In genomic region chr9:76553680-76554079, GRCh38 we compare ENCODE assay signal across 16 cellular contexts.
DNase-seq lines count a peak whose midpoint lies in the region; ATAC-seq and TF ChIP-seq lines count a peak whose summit lies in the region.
"Had no signal": no experiment of that assay in that cellular context is flagged by ENCODE, and none has a peak within 500 bp of the region (broad histone marks: within the 10 kb centered on the region; RNA-seq: fewer than 3 reads in every experiment).

No MANE protein-coding gene starts in this region.

- peaks cover 12% of the 10 kb centered on the region for H3K4me1 Mint-ChIP-seq in activated CD8-positive, alpha-beta T cell treated with anti-CD3 and anti-CD28 coated beads, Interleukin-2, amount 10 ng/mL, durations not matched to agents 7 days and 5 days (ENCODE audit: low read depth)
- no peaks in the 10 kb centered on the region for H3K4me1 Mint-ChIP-seq in activated CD8-positive, alpha-beta T cell treated with anti-CD3 and anti-CD28 coated beads for 36 hours (ENCODE audit: low read depth)
- peaks cover 50% of the 10 kb centered on the region for H3K4me1 Mint-ChIP-seq in CD14-positive monocyte

- H3K27me3 ChIP-seq in HUES48 (ENCODE audit: control insufficient read depth, insufficient read depth, low read length) = no peaks in the 10 kb centered on the region
- H3K27me3 ChIP-seq in osteoblast (ENCODE audit: insufficient read depth, low read length) = no peaks in the 10 kb centered on the region

- H3K27ac Mint-ChIP-seq in activated CD8-positive, alpha-beta T cell treated with anti-CD3 and anti-CD28 coated beads, Interleukin-2, amount 10 ng/mL, durations not matched to agents 7 days and 5 days = no peak overlapping the region
- H3K27ac Mint-ChIP-seq in activated CD8-positive, alpha-beta T cell treated with anti-CD3 and anti-CD28 coated beads for 36 hours = no peak overlapping the region
- H3K27ac Mint-ChIP-seq in CD14-positive monocyte = peak overlapping the region in 5 of 7 donors; percentile 25 to 69 (median 47)
- H3K27ac Mint-ChIP-seq: HFFc6 had no signal

- peak overlapping the region; percentile 13 for H3K27ac ChIP-seq in HUES48 (ENCODE audit: low read depth, low read length)
- H3K27ac ChIP-seq in osteoblast (ENCODE audit: low read depth, low read length) = no peak overlapping the region
- H3K27ac ChIP-seq: 22Rv1, GM23248, HL-60 had no signal

- H3K4me1 ChIP-seq in HUES48 (ENCODE audit: control insufficient read depth, insufficient read depth, low read length) = peaks cover 20% of the 10 kb centered on the region
- H3K4me1 ChIP-seq in osteoblast (ENCODE audit: insufficient read depth, low read length) = peaks cover 18% of the 10 kb centered on the region

- intact Hi-C loops in activated CD8-positive, alpha-beta T cell treated with anti-CD3 and anti-CD28 coated beads for 36 hours (cut with micrococcal nuclease) = no loop called here
- intact Hi-C loops in CD14-positive monocyte (cut with micrococcal nuclease) = no loop called here

- no peak overlapping the region for H3K4me3 Mint-ChIP-seq in activated CD8-positive, alpha-beta T cell treated with anti-CD3 and anti-CD28 coated beads, Interleukin-2, amount 10 ng/mL, durations not matched to agents 7 days and 5 days
- no peak overlapping the region for H3K4me3 Mint-ChIP-seq in activated CD8-positive, alpha-beta T cell treated with anti-CD3 and anti-CD28 coated beads for 36 hours
- H3K4me3 Mint-ChIP-seq in CD14-positive monocyte = no peak overlapping the region
- H3K4me3 Mint-ChIP-seq: HFFc6 had no signal

- H3K27me3 Mint-ChIP-seq in activated CD8-positive, alpha-beta T cell treated with anti-CD3 and anti-CD28 coated beads, Interleukin-2, amount 10 ng/mL, durations not matched to agents 7 days and 5 days (ENCODE audit: low read depth) = peaks cover 27% of the 10 kb centered on the region
- peaks cover 5% of the 10 kb centered on the region for H3K27me3 Mint-ChIP-seq in activated CD8-positive, alpha-beta T cell treated with anti-CD3 and anti-CD28 coated beads for 36 hours
- peaks cover 0 to 1% (median 0%) of the 10 kb centered on the region in 3 donors for H3K27me3 Mint-ChIP-seq in CD14-positive monocyte (ENCODE audit: low read depth in 3 of 3)

- H3K4me2 ChIP-seq in osteoblast (ENCODE audit: insufficient read depth, low read length) = no peak overlapping the region

- DNase-seq in activated CD8-positive, alpha-beta T cell treated with anti-CD3 and anti-CD28 coated beads, Interleukin-2, amount 10 ng/mL, durations not matched to agents 7 days and 5 days = no peak
- DNase-seq in activated CD8-positive, alpha-beta T cell treated with anti-CD3 and anti-CD28 coated beads for 36 hours = no peak
- no peak for DNase-seq in CD14-positive monocyte (ENCODE audit: low spot score)
- no peak for DNase-seq in osteoblast (ENCODE audit: insufficient read length, low spot score, missing footprints)
- DNase-seq in NCI-H446 treated with DMSO at 0.1 percent for 48 hours (lab: John Stamatoyannopoulos, UW) = no peak
- DNase-seq in stimulated activated CD4-positive, alpha-beta T cell treated with anti-CD3 and anti-CD28 coated beads, Interleukin-4, amount 100 ng/mL, for 4 hours = no peak
- DNase-seq: DMS53, GF-D8, GM23248, HCEC 1CT, HFFc6 had no signal

- no peaks in the 10 kb centered on the region for H4K20me1 ChIP-seq in osteoblast (ENCODE audit: insufficient read depth, low read length)

- no peaks in the 10 kb centered on the region for H3K9me3 Mint-ChIP-seq in activated CD8-positive, alpha-beta T cell treated with anti-CD3 and anti-CD28 coated beads, Interleukin-2, amount 10 ng/mL, durations not matched to agents 7 days and 5 days (ENCODE audit: insufficient read depth)
- H3K9me3 Mint-ChIP-seq in activated CD8-positive, alpha-beta T cell treated with anti-CD3 and anti-CD28 coated beads for 36 hours = no peaks in the 10 kb centered on the region
- H3K9me3 Mint-ChIP-seq in CD14-positive monocyte = peaks cover 0 to 6% (median 3%) of the 10 kb centered on the region in 7 donors
- H3K9me3 Mint-ChIP-seq: HFFc6 had no signal

- H3K36me3 ChIP-seq in HUES48 (ENCODE audit: control insufficient read depth, insufficient read depth, low read length) (no peaks in the 10 kb centered on the region), osteoblast (ENCODE audit: insufficient read depth, low read length) (no peaks in the 10 kb centered on the region)

- H3K79me2 ChIP-seq in osteoblast (ENCODE audit: insufficient read depth, low read length) = no peaks in the 10 kb centered on the region

- H3K9ac ChIP-seq in HUES48 (ENCODE audit: low read depth, low read length) = no peak overlapping the region
- H3K9ac ChIP-seq: GM23248 had no signal

- H2AFZ ChIP-seq in osteoblast (ENCODE audit: low read length) = peak overlapping the region; percentile 37
- H2AFZ ChIP-seq: GM23248 had no signal

- CTCF ChIA-PET in activated CD8-positive, alpha-beta T cell treated with anti-CD3 and anti-CD28 coated beads, Interleukin-2, amount 10 ng/mL, durations not matched to agents 7 days and 5 days (lab: Charles Lee) = no interaction called here
- CTCF ChIA-PET in activated CD8-positive, alpha-beta T cell treated with anti-CD3 and anti-CD28 coated beads for 36 hours (lab: Charles Lee) = no interaction called here

- peak; percentile 60 for ATAC-seq in activated CD8-positive, alpha-beta T cell treated with anti-CD3 and anti-CD28 coated beads, Interleukin-2, amount 10 ng/mL, durations not matched to agents 7 days and 5 days
- ATAC-seq in activated CD8-positive, alpha-beta T cell treated with anti-CD3 and anti-CD28 coated beads for 36 hours = no peak
- no peak for ATAC-seq in GM18858 (IDR thresholded peaks at IDR 0.05; ENCODE audit: unreplicated experiment)
- ATAC-seq: K562 had no signal

- H3K4me3 ChIP-seq in HUES48 (ENCODE audit: low read depth, low read length) (no peak overlapping the region), osteoblast (ENCODE audit: insufficient read depth, low read length) (no peak overlapping the region)
- H3K4me3 ChIP-seq: GM23248, K562 had no signal

- POLR2A ChIA-PET in activated CD8-positive, alpha-beta T cell treated with anti-CD3 and anti-CD28 coated beads, Interleukin-2, amount 10 ng/mL, durations not matched to agents 7 days and 5 days (lab: Charles Lee) = no interaction called here
- POLR2A ChIA-PET in activated CD8-positive, alpha-beta T cell treated with anti-CD3 and anti-CD28 coated beads for 36 hours (lab: Charles Lee) = no interaction called here

- H3K36me3 Mint-ChIP-seq in activated CD8-positive, alpha-beta T cell treated with anti-CD3 and anti-CD28 coated beads, Interleukin-2, amount 10 ng/mL, durations not matched to agents 7 days and 5 days (ENCODE audit: low read depth) = no peaks in the 10 kb centered on the region
- no peaks in the 10 kb centered on the region for H3K36me3 Mint-ChIP-seq in activated CD8-positive, alpha-beta T cell treated with anti-CD3 and anti-CD28 coated beads for 36 hours (ENCODE audit: low read depth)
- H3K36me3 Mint-ChIP-seq in CD14-positive monocyte = peaks cover 10 to 11% of the 10 kb centered on the region in 2 donors

- no peaks in the 10 kb centered on the region for H3K9me3 ChIP-seq in HUES48 (ENCODE audit: control insufficient read depth, insufficient read depth, low read length)
- no peaks in the 10 kb centered on the region for H3K9me3 ChIP-seq in osteoblast (ENCODE audit: low read depth, low read length)

- TF ChIP-seq CTCF in activated CD8-positive, alpha-beta T cell treated with anti-CD3 and anti-CD28 coated beads for 36 hours (IDR thresholded peaks at IDR 0.05) = no peak
- no peak for TF ChIP-seq CTCF in CD14-positive monocyte (IDR thresholded peaks at IDR 0.05)
- no peak for TF ChIP-seq CTCF in osteoblast (IDR thresholded peaks at IDR 0.05; ENCODE audit: extremely low read depth, low read depth, low read length)

Comparison
In these comparisons a context has a peak if more than half of its experiments do, and no peak if none do; other contexts are left out.
1. H3K27ac Mint-ChIP-seq: peak in CD14-positive monocyte (5 of 7); none in activated CD8-positive, alpha-beta T cell treated with anti-CD3 and anti-CD28 coated beads, Interleukin-2, amount 10 ng/mL, durations not matched to agents 7 days and 5 days (single experiment) and activated CD8-positive, alpha-beta T cell treated with anti-CD3 and anti-CD28 coated beads for 36 hours (single experiment).